Comparison of ENCODE assay signal across 18 cellular contexts in genomic region chr3:20575153-20575552, GRCh38.
DNase-seq lines count a peak whose midpoint lies in the region; TF ChIP-seq lines count a peak whose summit lies in the region.
"Had no signal": no experiment of that assay in that cellular context is flagged by ENCODE, and none has a peak within 500 bp of the region (broad histone marks: within the 10 kb centered on the region; RNA-seq: fewer than 3 reads in every experiment).

No MANE protein-coding gene starts in this region.

- peak overlapping the region; percentile 66 for H3K9ac ChIP-seq in SK-N-SH
- H3K9ac ChIP-seq: parathyroid adenoma had no signal

- no peaks in the 10 kb centered on the region for H3K27me3 Mint-ChIP-seq in CD4-positive, alpha-beta memory T cell
- H3K27me3 Mint-ChIP-seq: activated CD4-positive, alpha-beta memory T cell treated with anti-CD3 and anti-CD28 coated beads for 36 hours; CD4-positive, alpha-beta T cell had no signal

- peaks cover 0 to 3% of the 10 kb centered on the region in 2 donors for H3K36me3 Mint-ChIP-seq in CD4-positive, alpha-beta memory T cell
- H3K36me3 Mint-ChIP-seq: activated CD4-positive, alpha-beta memory T cell treated with anti-CD3 and anti-CD28 coated beads for 36 hours had no signal

- H3K4me3 ChIP-seq in SK-N-SH (ENCODE audit: low read depth in 2 of 2, low read length in 1 of 2) (peak overlapping the region in 1 of 2 experiments; percentile 7; a peak in 2 of 4 replicates), fibroblast of mammary gland (ENCODE audit: control insufficient read depth, low read depth, low read length) (no peak overlapping the region)
- H3K4me3 ChIP-seq in CD4-positive, alpha-beta memory T cell (ENCODE audit: low read length in 2 of 2): no peak overlapping the region
- H3K4me3 ChIP-seq: dorsolateral prefrontal cortex, gastrocnemius medialis, mucosa of descending colon, thoracic aorta had no signal

- no peak overlapping the region for H3K4me3 Mint-ChIP-seq in CD4-positive, alpha-beta memory T cell
- H3K4me3 Mint-ChIP-seq: activated CD4-positive, alpha-beta memory T cell treated with anti-CD3 and anti-CD28 coated beads for 36 hours; CD4-positive, alpha-beta T cell had no signal

- peaks cover 0 to 18% of the 10 kb centered on the region in 2 experiments; a peak in 3 of 4 replicates for H3K4me1 ChIP-seq in SK-N-SH (ENCODE audit: control insufficient read depth in 1 of 2, insufficient read depth in 2 of 2, low read depth in 1 of 2, low read length in 1 of 2)
- H3K4me1 ChIP-seq in CD4-positive, alpha-beta memory T cell (ENCODE audit: insufficient read depth, low read length): no peaks in the 10 kb centered on the region
- H3K4me1 ChIP-seq: gastrocnemius medialis, parathyroid adenoma had no signal

- CTCF ChIA-PET in SK-N-SH (lab: Yijun Ruan, JAX): interaction anchor here (0.8 to 1.0 kb wide), 2 partner anchors 12 to 46 kb away, joined by 3 read pairs; no protein-coding TSS in a partner anchor
- CTCF ChIA-PET in CD4-positive, alpha-beta memory T cell (lab: Charles Lee; ENCODE audit: partially characterized antibody): interaction anchor here (1.0 kb wide), 1 partner anchor 15 kb away, joined by 3 read pairs; no protein-coding TSS in a partner anchor

- POLR2A ChIA-PET in SK-N-SH (lab: Yijun Ruan, JAX): no interaction called here
- POLR2A ChIA-PET in CD4-positive, alpha-beta memory T cell (lab: Charles Lee; ENCODE audit: partially characterized antibody): no interaction called here

- no peaks in the 10 kb centered on the region for H3K36me3 ChIP-seq in SK-N-SH (replicated peaks in 1 of 2; ENCODE audit: control insufficient read depth in 1 of 2, insufficient read depth in 2 of 2, low read length in 1 of 2)
- H3K36me3 ChIP-seq in CD4-positive, alpha-beta memory T cell (ENCODE audit: insufficient read depth, low read length): no peaks in the 10 kb centered on the region
- H3K36me3 ChIP-seq: gastrocnemius medialis, thoracic aorta had no signal

- peak in 1 of 2 experiments; percentile 41; a peak in 1 of 4 replicates for TF ChIP-seq EP300 in SK-N-SH (IDR thresholded peaks at IDR 0.05; ENCODE audit: borderline replicate concordance in 1 of 2, low read depth in 1 of 2, low read length in 1 of 2)

- no peak overlapping the region for H3K27ac Mint-ChIP-seq in CD4-positive, alpha-beta memory T cell
- H3K27ac Mint-ChIP-seq: activated CD4-positive, alpha-beta memory T cell treated with anti-CD3 and anti-CD28 coated beads for 36 hours; CD4-positive, alpha-beta T cell had no signal

- peak overlapping the region; percentile 64; the same call in 1 of the 2 replicates for H2AFZ ChIP-seq in SK-N-SH (ENCODE audit: low read depth)
- H2AFZ ChIP-seq: parathyroid adenoma had no signal

- no peak for TF ChIP-seq RAD21 in SK-N-SH (IDR thresholded peaks at IDR 0.05; ENCODE audit: low read length)

- intact Hi-C loops in CD4-positive, alpha-beta memory T cell (cut with micrococcal nuclease): no loop called here

- H3K9me3 Mint-ChIP-seq in CD4-positive, alpha-beta memory T cell: peaks cover 0 to 21% (median 4%) of the 10 kb centered on the region in 8 donors
- H3K9me3 Mint-ChIP-seq: activated CD4-positive, alpha-beta memory T cell treated with anti-CD3 and anti-CD28 coated beads for 36 hours had no signal

- H3K4me2 ChIP-seq in SK-N-SH: peak overlapping the region; percentile 62; the same call in 1 of the 2 replicates

- H3K9me2 ChIP-seq in SK-N-SH: no peaks in the 10 kb centered on the region

- DNase-seq in GM04503 (ENCODE audit: low read depth) (peak; percentile 35), SK-N-SH (no peak), fibroblast of mammary gland (ENCODE audit: low read depth) (peak; percentile 83), renal cortical epithelial cell (ENCODE audit: low read depth) (peak; percentile 52), DMS53 (lab: John Stamatoyannopoulos, UW) (no peak), NCI-H1694 treated with DMSO at 0.1 percent for 48 hours (lab: John Stamatoyannopoulos, UW) (no peak)
- DNase-seq in CD4-positive, alpha-beta memory T cell: no peak
- no peak for DNase-seq in activated CD4-positive, alpha-beta T cell treated with anti-CD3 and anti-CD28 coated beads for 4 hours
- DNase-seq: activated CD4-positive, alpha-beta memory T cell treated with anti-CD3 and anti-CD28 coated beads for 36 hours; amygdala; CD4-positive, alpha-beta T cell; dorsolateral prefrontal cortex; gastrocnemius medialis; mucosa of descending colon; NCI-H446; OCI-M1 had no signal

- no peaks in the 10 kb centered on the region for H4K20me1 ChIP-seq in SK-N-SH (ENCODE audit: insufficient read depth)

- H3F3A ChIP-seq in SK-N-SH (replicated peaks; ENCODE audit: insufficient read depth): peaks cover 41% of the 10 kb centered on the region

- no peaks in the 10 kb centered on the region for H3K27me3 ChIP-seq in SK-N-SH (ENCODE audit: insufficient read depth)
- no peaks in the 10 kb centered on the region for H3K27me3 ChIP-seq in CD4-positive, alpha-beta memory T cell (ENCODE audit: insufficient read depth, low read length)
- H3K27me3 ChIP-seq: dorsolateral prefrontal cortex, gastrocnemius medialis had no signal

- no peak for TF ChIP-seq CTCF in SK-N-SH (IDR thresholded peaks at IDR 0.05)
- no peak for TF ChIP-seq CTCF in fibroblast of mammary gland (conservative IDR thresholded peaks at IDR 0.05; ENCODE audit: control insufficient read depth, insufficient read depth, low read depth, low read length)

- H3K79me2 ChIP-seq in SK-N-SH (ENCODE audit: insufficient read depth): no peaks in the 10 kb centered on the region
- H3K79me2 ChIP-seq: parathyroid adenoma had no signal

- WGBS in SK-N-SH (ENCODE audit: low lambda C conversion rate): 9% methylated on average over 2 of the region's 2 CpGs

- H3K9me3 ChIP-seq in SK-N-SH: no peaks in the 10 kb centered on the region
- H3K9me3 ChIP-seq in CD4-positive, alpha-beta memory T cell (ENCODE audit: control insufficient read depth in 1 of 2, low read length in 2 of 2): no peaks in the 10 kb centered on the region
- H3K9me3 ChIP-seq: thoracic aorta had no signal

- H3K4me1 Mint-ChIP-seq in CD4-positive, alpha-beta memory T cell: no peaks in the 10 kb centered on the region

- H3K27ac ChIP-seq in SK-N-SH (ENCODE audit: low read depth in 2 of 2, low read length in 1 of 2): peak overlapping the region; percentile 79 to 99; a peak in 3 of 4 replicates
- no peak overlapping the region for H3K27ac ChIP-seq in CD4-positive, alpha-beta memory T cell (ENCODE audit: low read depth, low read length)
- H3K27ac ChIP-seq: dorsolateral prefrontal cortex, gastrocnemius medialis, parathyroid adenoma, thoracic aorta had no signal

TF ChIP-seq in SK-N-SH, 30 proteins besides CTCF, POLR2A, EP300 and RAD21:
- TF ChIP-seq MEF2A (IDR thresholded peaks at IDR 0.05; ENCODE audit: borderline replicate concordance, low read depth) (no peak), FOSL2 (IDR thresholded peaks at IDR 0.05; ENCODE audit: borderline replicate concordance, low read depth) (peak; percentile 71), GABPA (IDR thresholded peaks at IDR 0.05; ENCODE audit: low read depth) (no peak), MXI1 (IDR thresholded peaks at IDR 0.05; ENCODE audit: low read depth, low read length) (no peak), TCF12 (IDR thresholded peaks at IDR 0.05) (peak; percentile 70), USF2 (IDR thresholded peaks at IDR 0.05; ENCODE audit: borderline replicate concordance, low read depth, low read length) (no peak), JUND (IDR thresholded peaks at IDR 0.05) (peak; percentile 71), ELF1 (IDR thresholded peaks at IDR 0.05) (no peak), TAF1 (IDR thresholded peaks at IDR 0.05; ENCODE audit: borderline replicate concordance, low read depth, low read length) (no peak), PBX3 (IDR thresholded peaks at IDR 0.05) (peak; percentile 50), RXRA (IDR thresholded peaks at IDR 0.05; ENCODE audit: borderline replicate concordance, low read depth) (no peak), YY1 (IDR thresholded peaks at IDR 0.05; ENCODE audit: low read depth) (no peak), USF1 (IDR thresholded peaks at IDR 0.05; ENCODE audit: borderline replicate concordance, low read depth) (peak; percentile 62; the same call in 1 of the 2 replicates), POLR2AphosphoS5 (IDR thresholded peaks at IDR 0.05; ENCODE audit: low read depth, low read length) (no peak; the same call in 1 of the 2 replicates), IRF3 (IDR thresholded peaks at IDR 0.05; ENCODE audit: low read depth, low read length) (no peak)

Comparison
In these comparisons a context has a peak if more than half of its experiments do, and no peak if none do; other contexts are left out.
1. DNase-seq: peak in GM04503 (single experiment), fibroblast of mammary gland (single experiment) and renal cortical epithelial cell (single experiment); none in SK-N-SH (single experiment), CD4-positive, alpha-beta memory T cell (0 of 5), DMS53 (single experiment), activated CD4-positive, alpha-beta T cell treated with anti-CD3 and anti-CD28 coated beads for 4 hours (0 of 2) and NCI-H1694 treated with DMSO at 0.1 percent for 48 hours (single experiment).